ENCODE assay signal across 10 cellular contexts in genomic region chr9:106526805-106527204, GRCh38.
"Had no signal": no experiment of that assay in that cellular context is flagged by ENCODE, and none has a peak within 500 bp of the region (broad histone marks: within the 10 kb centered on the region; RNA-seq: fewer than 3 reads in every experiment).

No MANE protein-coding gene starts in this region.

- DNase-seq: GM23248, GOT3, H7, HFFc6, IMR-90 had no signal

- H3K4me2 ChIP-seq: KMS-11 had no signal

- H3K4me1 ChIP-seq: HAP-1 had no signal

- H3K27ac ChIP-seq: GM23248, KMS-11 had no signal

- H3K9me3 ChIP-seq: HAP-1 had no signal

- H3K4me3 Mint-ChIP-seq: HFFc6 had no signal

- H3K4me3 ChIP-seq: GM23248, HAP-1, K562 had no signal

- FAIRE-seq: HTR-8/SVneo, K562 had no signal

- H3K36me3 ChIP-seq: HAP-1 had no signal

- H3K27ac Mint-ChIP-seq: HFFc6 had no signal

- H3K9ac ChIP-seq: GM23248, KMS-11 had no signal

- ATAC-seq: HCT116, K562 had no signal

- H2AFZ ChIP-seq: GM23248 had no signal
